Comparison of ENCODE assay signal across 23 cellular contexts in the genomic region with DNA sequence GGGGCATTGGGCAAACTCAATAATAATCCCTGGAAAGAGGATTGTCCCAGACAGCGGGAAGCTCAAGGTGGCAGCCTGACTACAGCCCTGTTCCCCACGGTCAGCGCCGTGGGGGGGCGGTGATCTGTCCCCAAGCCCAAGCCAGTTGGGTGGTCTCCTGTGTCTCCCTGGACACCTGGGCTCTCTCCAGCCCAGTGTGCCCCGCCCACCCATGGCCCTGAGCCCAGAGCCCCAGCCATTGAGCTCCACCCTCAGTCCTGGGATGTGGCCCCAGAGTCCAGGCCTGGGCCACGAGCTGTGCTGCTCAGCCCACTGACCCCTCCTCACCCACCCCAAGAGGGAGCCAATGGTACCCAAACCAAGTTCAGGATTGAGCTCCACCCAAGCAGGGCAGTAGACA. TPM values are rescaled to one million over a fixed set of nuclear protein-coding genes. Genes with fewer than 3 reads are reported as not detected.
DNase-seq lines count a peak whose midpoint lies in the region; ATAC-seq and TF ChIP-seq lines count a peak whose summit lies in the region.
"Had no signal": no experiment of that assay in that cellular context is flagged by ENCODE, and none has a peak within 500 bp of the region (broad histone marks: within the 10 kb centered on the region; RNA-seq: fewer than 3 reads in every experiment).

No MANE protein-coding gene starts in this region.

- H3K4me1 ChIP-seq in adipocyte (ENCODE audit: control insufficient read depth, insufficient read depth, low read length) = peaks cover 40% of the 10 kb centered on the region
- H3K4me1 ChIP-seq in mesendoderm (ENCODE audit: control insufficient read depth, low read depth, low read length) = peaks cover 26% of the 10 kb centered on the region
- H3K4me1 ChIP-seq: body of pancreas had no signal

- H3K9ac ChIP-seq in adipocyte (ENCODE audit: low read length) (peak overlapping the region; percentile 67), mesendoderm (ENCODE audit: low read length) (no peak overlapping the region)

- peak overlapping the region; percentile 21 for H3K27ac Mint-ChIP-seq in stimulated activated memory B cell treated with anti-CD40 and anti-IgM and Interleukin-4, amounts not matched to agents 10 μg/mL and 1 μg/mL and 100 μg/mL, for 72 hours

- no peak for TF ChIP-seq CTCF in fibroblast of the aortic adventitia (IDR thresholded peaks at IDR 0.05; ENCODE audit: insufficient read depth, low read length)

- no peak overlapping the region for H3K27ac ChIP-seq in mesendoderm (ENCODE audit: low read depth, low read length)
- H3K27ac ChIP-seq: body of pancreas had no signal

- no peaks in the 10 kb centered on the region for H3K9me3 ChIP-seq in adipocyte (ENCODE audit: control insufficient read depth, low read length)
- H3K9me3 ChIP-seq: adrenal gland, body of pancreas had no signal

- H3K4ac ChIP-seq in mesendoderm (ENCODE audit: low read depth, low read length) = no peak overlapping the region

- H3K79me2 ChIP-seq in mesendoderm (ENCODE audit: control insufficient read depth, insufficient read depth, low read length) = no peaks in the 10 kb centered on the region

- H3K18ac ChIP-seq in mesendoderm (ENCODE audit: low read length) = no peak overlapping the region

- no peak overlapping the region for H2BK5ac ChIP-seq in mesendoderm (ENCODE audit: low read length)

- no peak for DNase-seq in adipocyte (ENCODE audit: low read depth)
- DNase-seq in fibroblast of the aortic adventitia (ENCODE audit: low read depth) = no peak
- no peak for DNase-seq in mesendoderm
- DNase-seq in OCI-M1 (lab: John Stamatoyannopoulos, UW) = no peak
- no peak for DNase-seq in EL
- no peak for DNase-seq in sciatic nerve (ENCODE audit: low spot score)
- DNase-seq: activated CD4-positive, alpha-beta T cell treated with anti-CD3 and anti-CD28 coated beads, Interleukin-2, amount 50 U/mL, for 4 hours; activated CD4-positive, CD25-positive, alpha-beta regulatory T cell; activated naive CD4-positive, alpha-beta T cell treated with Interleukin-2 at 50 U/mL for 16 hours; adrenal gland; body of pancreas; effector CD4-positive, alpha-beta T cell; IMR-90; left cardiac atrium; naive thymus-derived CD4-positive, alpha-beta T cell; NCI-H1092; NCI-H187 treated with DMSO at 0.1 percent for 48 hours; stimulated activated CD4-positive, alpha-beta T cell treated with anti-CD3 and anti-CD28 coated beads, Interleukin-2, amount 100 ng/mL, for 24 hours; T-helper 1 cell had no signal

- H3K9me3 Mint-ChIP-seq in stimulated activated memory B cell treated with anti-CD40 and anti-IgM and Interleukin-4, amounts not matched to agents 10 μg/mL and 1 μg/mL and 100 μg/mL, for 72 hours = no peaks in the 10 kb centered on the region
- H3K9me3 Mint-ChIP-seq: naive thymus-derived CD4-positive, alpha-beta T cell had no signal

- H3K4me3 Mint-ChIP-seq in stimulated activated memory B cell treated with anti-CD40 and anti-IgM and Interleukin-4, amounts not matched to agents 10 μg/mL and 1 μg/mL and 100 μg/mL, for 72 hours = no peak overlapping the region
- H3K4me3 Mint-ChIP-seq: CD14-positive monocyte; naive thymus-derived CD4-positive, alpha-beta T cell had no signal

- H2AK5ac ChIP-seq in mesendoderm (ENCODE audit: low read length) = no peak overlapping the region

- no peak overlapping the region for H3K23ac ChIP-seq in mesendoderm (ENCODE audit: low read length)

- H3K79me1 ChIP-seq in mesendoderm (ENCODE audit: low read length) = peaks cover 2% of the 10 kb centered on the region

- H4K8ac ChIP-seq in mesendoderm (ENCODE audit: low read depth, low read length) = no peak overlapping the region

- no peaks in the 10 kb centered on the region for H3K27me3 Mint-ChIP-seq in stimulated activated memory B cell treated with anti-CD40 and anti-IgM and Interleukin-4, amounts not matched to agents 10 μg/mL and 1 μg/mL and 100 μg/mL, for 72 hours
- H3K27me3 Mint-ChIP-seq: naive thymus-derived CD4-positive, alpha-beta T cell had no signal

- H4K5ac ChIP-seq in mesendoderm (ENCODE audit: low read length) = no peak overlapping the region

- H2BK15ac ChIP-seq in mesendoderm (replicated peaks; ENCODE audit: low read depth) = no peak overlapping the region

- no peak overlapping the region for H3K4me2 ChIP-seq in mesendoderm (ENCODE audit: low read length)

- no CpG with 5 or more reads among the region's 7 CpGs for WGBS in mesendoderm (ENCODE audit: extremely low coverage, insufficient coverage, low lambda C conversion rate)

- ATAC-seq in stimulated activated memory B cell treated with anti-CD40 and anti-IgM and Interleukin-4, amounts not matched to agents 10 μg/mL and 1 μg/mL and 100 μg/mL, for 72 hours = no peak
- ATAC-seq in GM21528 (IDR thresholded peaks at IDR 0.05; ENCODE audit: low FRiP score, unreplicated experiment) (no peak), sciatic nerve (no peak)
- ATAC-seq: body of pancreas; naive thymus-derived CD4-positive, alpha-beta T cell had no signal

- H3K27me3 ChIP-seq in adipocyte (replicated peaks; ENCODE audit: control insufficient read depth, insufficient read depth, low read length) = no peaks in the 10 kb centered on the region
- H3K27me3 ChIP-seq in mesendoderm (ENCODE audit: insufficient read depth, low read length, poor library complexity) = no peaks in the 10 kb centered on the region
- H3K27me3 ChIP-seq: adrenal gland, body of pancreas had no signal

- H3K36me3 Mint-ChIP-seq in stimulated activated memory B cell treated with anti-CD40 and anti-IgM and Interleukin-4, amounts not matched to agents 10 μg/mL and 1 μg/mL and 100 μg/mL, for 72 hours = peaks cover 73% of the 10 kb centered on the region

- H2BK120ac ChIP-seq in mesendoderm (ENCODE audit: low read depth, low read length) = no peak overlapping the region

- peak overlapping the region; percentile 40 for H3K56ac ChIP-seq in mesendoderm (ENCODE audit: low read length)

- peaks cover 16% of the 10 kb centered on the region for H3K4me1 Mint-ChIP-seq in stimulated activated memory B cell treated with anti-CD40 and anti-IgM and Interleukin-4, amounts not matched to agents 10 μg/mL and 1 μg/mL and 100 μg/mL, for 72 hours

- intact Hi-C loops in sciatic nerve (cut with DNase I) = loop anchor here (2.0 kb wide), 1 partner anchor 175 kb away; no protein-coding TSS in a partner anchor

- H3K36me3 ChIP-seq in adipocyte (ENCODE audit: control insufficient read depth, insufficient read depth, low read length, severe bottlenecking) = peaks cover 76% of the 10 kb centered on the region
- peaks cover 9% of the 10 kb centered on the region for H3K36me3 ChIP-seq in mesendoderm (ENCODE audit: control insufficient read depth, insufficient read depth, low read length)

- H3K4me3 ChIP-seq in adipocyte (ENCODE audit: low read length) (peak overlapping the region; percentile 31), fibroblast of the aortic adventitia (ENCODE audit: low read depth, low read length) (peak overlapping the region; percentile 52), mesendoderm (ENCODE audit: low read length) (no peak overlapping the region)
- H3K4me3 ChIP-seq: adrenal gland, body of pancreas had no signal

RNA-seq across cellular contexts. Expression of a gene that starts 27.9 kb away (rescaled TPM):
- 0.41 TPM in 1 of 2 replicates, not detected in the other for total RNA-seq in fibroblast of the aortic adventitia (ENCODE audit: low replicate concordance)
- 3.9 TPM for polyA plus RNA-seq in mesendoderm (2013, experiment 1 of 2)
- 4.0 TPM for polyA plus RNA-seq in mesendoderm (2013, experiment 2 of 2)
- 74.4 TPM for total RNA-seq in sciatic nerve
- total RNA-seq: IMR-90, smooth muscle cell had no signal
- polyA plus RNA-seq: naive thymus-derived CD4-positive, alpha-beta T cell had no signal

RNA-seq across cellular contexts. Expression of a gene that starts 50.1 kb away (rescaled TPM):
- total RNA-seq in fibroblast of the aortic adventitia (ENCODE audit: low replicate concordance) (66.9 and 184 TPM in 2 replicates), sciatic nerve (129 TPM)
- 29.0 TPM for polyA plus RNA-seq in mesendoderm (2013, experiment 1 of 2)
- 27.5 TPM for polyA plus RNA-seq in mesendoderm (2013, experiment 2 of 2)

Comparison
In these comparisons a context has a peak if more than half of its experiments do, and no peak if none do; other contexts are left out.
1. RNA of a gene that starts 27.9 kb away (total RNA-seq): 74.4 TPM in sciatic nerve (single experiment); 0.41 TPM in fibroblast of the aortic adventitia; every median in the first group is over 10 times any median in the second.